In the genomic region with DNA sequence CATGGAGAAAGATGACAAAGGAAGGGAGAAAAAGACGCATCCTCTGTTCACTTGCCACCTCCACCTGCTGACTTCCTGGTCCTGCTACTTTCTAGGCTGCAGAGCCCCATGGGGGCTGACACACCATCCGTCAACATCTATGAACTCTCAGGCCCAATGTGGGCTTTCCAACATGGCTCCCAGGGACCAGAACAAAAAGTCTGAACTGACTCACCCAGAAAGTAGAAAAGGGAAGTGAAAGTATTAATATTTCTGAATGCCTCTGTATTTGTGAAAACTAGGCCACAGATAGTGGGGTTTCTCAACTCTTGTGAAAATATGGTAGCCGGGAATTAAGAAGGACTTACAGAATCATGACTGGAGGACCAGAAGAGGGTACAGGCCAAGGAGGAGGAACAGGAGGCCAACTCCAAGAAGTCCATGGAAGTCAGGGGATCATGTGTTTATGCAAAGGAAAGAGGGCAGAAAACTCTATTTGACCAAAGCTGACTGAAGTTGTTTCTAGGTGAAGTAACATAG, we compare ENCODE assay signal across 8 cellular contexts.
DNase-seq lines count a peak whose midpoint lies in the region; ATAC-seq and TF ChIP-seq lines count a peak whose summit lies in the region.

No MANE protein-coding gene starts in this region.

- ATAC-seq in HG02884 (IDR thresholded peaks at IDR 0.05; ENCODE audit: unreplicated experiment), result peak; percentile 88
- no peak for ATAC-seq in WTC11

- H3K27ac ChIP-seq in OCI-LY7 (ENCODE audit: low read depth, low read length, poor library complexity, severe bottlenecking) (peak overlapping the region; percentile 45), transverse colon (no peak overlapping the region)

- no peaks in the 10 kb centered on the region for H3K4me1 Mint-ChIP-seq in WTC11

- TF ChIP-seq CTCF in OCI-LY7 (conservative IDR thresholded peaks at IDR 0.05; ENCODE audit: low read length) (no peak), transverse colon (IDR thresholded peaks at IDR 0.05) (no peak), WTC11 (IDR thresholded peaks at IDR 0.05) (no peak)

- POLR2A ChIA-PET in OCI-LY7 (lab: Charles Lee) (interaction anchor here (0.7 kb wide), 1 partner anchor 29 kb away, joined by 5 read pairs; no protein-coding TSS in a partner anchor), WTC11 (lab: Charles Lee) (no interaction called here)

- DNase-seq in activated naive CD4-positive, alpha-beta T cell treated with Interleukin-2 at 50 U/mL for 16 hours, result peak; percentile 38
- no peak for DNase-seq in activated naive CD4-positive, alpha-beta T cell (lab: John Stamatoyannopoulos, UW)
- DNase-seq in OCI-LY7 (ENCODE audit: low spot score), result peak; percentile 87
- peak; percentile 27 for DNase-seq in transverse colon
- no peak for DNase-seq in WTC11 (ENCODE audit: low spot score)
- no peak for DNase-seq in midbrain (lab: John Stamatoyannopoulos, UW)
- DNase-seq in superior temporal gyrus (ENCODE audit: extremely low spot score), result no peak

- in situ Hi-C loops in transverse colon (cut with MboI; ENCODE audit: low pct_ligation_motif_present in 1 of 4, low pct_unique_long_range_greater_than_20kb in 1 of 4, low sequenced_read_pairs in 3 of 4), result no loop called here

- intact Hi-C loops in OCI-LY7 (cut with micrococcal nuclease; ENCODE audit: unreplicated experiment), result no loop called here
- intact Hi-C loops in transverse colon (cut with DNase I; ENCODE audit: low total_unique reads), result no loop called here

- no peak for TF ChIP-seq POLR2A in transverse colon (IDR thresholded peaks at IDR 0.05)

- CTCF ChIA-PET in OCI-LY7 (lab: Charles Lee; ENCODE audit: unreplicated experiment), result no interaction called here
- CTCF ChIA-PET in WTC11 (lab: Charles Lee), result no interaction called here

- no peaks in the 10 kb centered on the region for H3K27me3 ChIP-seq in transverse colon

- H3K4me1 ChIP-seq in OCI-LY7 (ENCODE audit: insufficient read depth, low read length, poor library complexity, severe bottlenecking) (peaks cover 41% of the 10 kb centered on the region), transverse colon (no peaks in the 10 kb centered on the region)

- H3K27me3 Mint-ChIP-seq in WTC11 (ENCODE audit: low read depth), result no peaks in the 10 kb centered on the region

- H3K4me2 ChIP-seq in OCI-LY7 (ENCODE audit: low read length), result peak overlapping the region; percentile 39

- H3K27ac Mint-ChIP-seq in WTC11, result no peak overlapping the region

- H3K79me2 ChIP-seq in OCI-LY7 (ENCODE audit: insufficient read depth, low read depth, low read length), result no peaks in the 10 kb centered on the region

- H3K4me3 Mint-ChIP-seq in WTC11, result no peak overlapping the region

- no TSS peak for BruUV-seq in OCI-LY7 (replicated peaks; lab: Mats Ljungman, UMichigan)

- H3K9me3 ChIP-seq in OCI-LY7 (ENCODE audit: low read length) (no peaks in the 10 kb centered on the region; the same call in 1 of the 2 replicates), transverse colon (no peaks in the 10 kb centered on the region)

- H4K20me1 ChIP-seq in OCI-LY7 (ENCODE audit: insufficient read depth, low read length), result no peaks in the 10 kb centered on the region

- no peaks in the 10 kb centered on the region for H3K36me3 Mint-ChIP-seq in WTC11

- H2AFZ ChIP-seq in OCI-LY7 (ENCODE audit: low read length), result peak overlapping the region; percentile 51; the same call in 1 of the 2 replicates

- no peak for TF ChIP-seq EP300 in transverse colon (IDR thresholded peaks at IDR 0.05; ENCODE audit: low read depth)

- H3K9me2 ChIP-seq in OCI-LY7 (ENCODE audit: insufficient read depth, low read length), result no peaks in the 10 kb centered on the region

- H3K36me3 ChIP-seq in OCI-LY7 (ENCODE audit: insufficient read depth, low read length) (no peaks in the 10 kb centered on the region), transverse colon (no peaks in the 10 kb centered on the region)

- 25 to 80% methylated on average over 1 to 3 of the region's 3 CpGs for WGBS in transverse colon (ENCODE audit: low coverage in 1 of 2), 2 donors

- no peaks in the 10 kb centered on the region; the same call in 1 of the 2 replicates for H3K9me3 Mint-ChIP-seq in WTC11

- H3K4me3 ChIP-seq in OCI-LY7 (ENCODE audit: low read depth, low read length, poor library complexity, severe bottlenecking) (no peak overlapping the region), transverse colon (no peak overlapping the region)

TF ChIP-seq in WTC11, 78 proteins besides CTCF, POLR2A, EP300 and RAD21:
- TF ChIP-seq, protein P1, sequence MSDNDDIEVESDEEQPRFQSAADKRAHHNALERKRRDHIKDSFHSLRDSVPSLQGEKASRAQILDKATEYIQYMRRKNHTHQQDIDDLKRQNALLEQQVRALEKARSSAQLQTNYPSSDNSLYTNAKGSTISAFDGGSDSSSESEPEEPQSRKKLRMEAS (CRISPR knock-in tag; IDR thresholded peaks at IDR 0.05), result no peak
- TF ChIP-seq, protein P2, sequence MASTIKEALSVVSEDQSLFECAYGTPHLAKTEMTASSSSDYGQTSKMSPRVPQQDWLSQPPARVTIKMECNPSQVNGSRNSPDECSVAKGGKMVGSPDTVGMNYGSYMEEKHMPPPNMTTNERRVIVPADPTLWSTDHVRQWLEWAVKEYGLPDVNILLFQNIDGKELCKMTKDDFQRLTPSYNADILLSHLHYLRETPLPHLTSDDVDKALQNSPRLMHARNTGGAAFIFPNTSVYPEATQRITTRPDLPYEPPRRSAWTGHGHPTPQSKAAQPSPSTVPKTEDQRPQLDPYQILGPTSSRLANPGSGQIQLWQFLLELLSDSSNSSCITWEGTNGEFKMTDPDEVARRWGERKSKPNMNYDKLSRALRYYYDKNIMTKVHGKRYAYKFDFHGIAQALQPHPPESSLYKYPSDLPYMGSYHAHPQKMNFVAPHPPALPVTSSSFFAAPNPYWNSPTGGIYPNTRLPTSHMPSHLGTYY (CRISPR knock-in tag; IDR thresholded peaks at IDR 0.05), result no peak
- TF ChIP-seq, protein P3, sequence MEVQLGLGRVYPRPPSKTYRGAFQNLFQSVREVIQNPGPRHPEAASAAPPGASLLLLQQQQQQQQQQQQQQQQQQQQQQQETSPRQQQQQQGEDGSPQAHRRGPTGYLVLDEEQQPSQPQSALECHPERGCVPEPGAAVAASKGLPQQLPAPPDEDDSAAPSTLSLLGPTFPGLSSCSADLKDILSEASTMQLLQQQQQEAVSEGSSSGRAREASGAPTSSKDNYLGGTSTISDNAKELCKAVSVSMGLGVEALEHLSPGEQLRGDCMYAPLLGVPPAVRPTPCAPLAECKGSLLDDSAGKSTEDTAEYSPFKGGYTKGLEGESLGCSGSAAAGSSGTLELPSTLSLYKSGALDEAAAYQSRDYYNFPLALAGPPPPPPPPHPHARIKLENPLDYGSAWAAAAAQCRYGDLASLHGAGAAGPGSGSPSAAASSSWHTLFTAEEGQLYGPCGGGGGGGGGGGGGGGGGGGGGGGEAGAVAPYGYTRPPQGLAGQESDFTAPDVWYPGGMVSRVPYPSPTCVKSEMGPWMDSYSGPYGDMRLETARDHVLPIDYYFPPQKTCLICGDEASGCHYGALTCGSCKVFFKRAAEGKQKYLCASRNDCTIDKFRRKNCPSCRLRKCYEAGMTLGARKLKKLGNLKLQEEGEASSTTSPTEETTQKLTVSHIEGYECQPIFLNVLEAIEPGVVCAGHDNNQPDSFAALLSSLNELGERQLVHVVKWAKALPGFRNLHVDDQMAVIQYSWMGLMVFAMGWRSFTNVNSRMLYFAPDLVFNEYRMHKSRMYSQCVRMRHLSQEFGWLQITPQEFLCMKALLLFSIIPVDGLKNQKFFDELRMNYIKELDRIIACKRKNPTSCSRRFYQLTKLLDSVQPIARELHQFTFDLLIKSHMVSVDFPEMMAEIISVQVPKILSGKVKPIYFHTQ (CRISPR knock-in tag; IDR thresholded peaks at IDR 0.05), result no peak
- TF ChIP-seq SP1 (CRISPR knock-in tag; conservative IDR thresholded peaks at IDR 0.05), result no peak
- TF ChIP-seq, protein P4, sequence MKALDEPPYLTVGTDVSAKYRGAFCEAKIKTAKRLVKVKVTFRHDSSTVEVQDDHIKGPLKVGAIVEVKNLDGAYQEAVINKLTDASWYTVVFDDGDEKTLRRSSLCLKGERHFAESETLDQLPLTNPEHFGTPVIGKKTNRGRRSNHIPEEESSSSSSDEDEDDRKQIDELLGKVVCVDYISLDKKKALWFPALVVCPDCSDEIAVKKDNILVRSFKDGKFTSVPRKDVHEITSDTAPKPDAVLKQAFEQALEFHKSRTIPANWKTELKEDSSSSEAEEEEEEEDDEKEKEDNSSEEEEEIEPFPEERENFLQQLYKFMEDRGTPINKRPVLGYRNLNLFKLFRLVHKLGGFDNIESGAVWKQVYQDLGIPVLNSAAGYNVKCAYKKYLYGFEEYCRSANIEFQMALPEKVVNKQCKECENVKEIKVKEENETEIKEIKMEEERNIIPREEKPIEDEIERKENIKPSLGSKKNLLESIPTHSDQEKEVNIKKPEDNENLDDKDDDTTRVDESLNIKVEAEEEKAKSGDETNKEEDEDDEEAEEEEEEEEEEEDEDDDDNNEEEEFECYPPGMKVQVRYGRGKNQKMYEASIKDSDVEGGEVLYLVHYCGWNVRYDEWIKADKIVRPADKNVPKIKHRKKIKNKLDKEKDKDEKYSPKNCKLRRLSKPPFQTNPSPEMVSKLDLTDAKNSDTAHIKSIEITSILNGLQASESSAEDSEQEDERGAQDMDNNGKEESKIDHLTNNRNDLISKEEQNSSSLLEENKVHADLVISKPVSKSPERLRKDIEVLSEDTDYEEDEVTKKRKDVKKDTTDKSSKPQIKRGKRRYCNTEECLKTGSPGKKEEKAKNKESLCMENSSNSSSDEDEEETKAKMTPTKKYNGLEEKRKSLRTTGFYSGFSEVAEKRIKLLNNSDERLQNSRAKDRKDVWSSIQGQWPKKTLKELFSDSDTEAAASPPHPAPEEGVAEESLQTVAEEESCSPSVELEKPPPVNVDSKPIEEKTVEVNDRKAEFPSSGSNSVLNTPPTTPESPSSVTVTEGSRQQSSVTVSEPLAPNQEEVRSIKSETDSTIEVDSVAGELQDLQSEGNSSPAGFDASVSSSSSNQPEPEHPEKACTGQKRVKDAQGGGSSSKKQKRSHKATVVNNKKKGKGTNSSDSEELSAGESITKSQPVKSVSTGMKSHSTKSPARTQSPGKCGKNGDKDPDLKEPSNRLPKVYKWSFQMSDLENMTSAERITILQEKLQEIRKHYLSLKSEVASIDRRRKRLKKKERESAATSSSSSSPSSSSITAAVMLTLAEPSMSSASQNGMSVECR (CRISPR knock-in tag; IDR thresholded peaks at IDR 0.05; ENCODE audit: borderline replicate concordance), result no peak
- TF ChIP-seq GTF2I (CRISPR knock-in tag; conservative IDR thresholded peaks at IDR 0.05), result no peak

Comparison
In these comparisons a context has a peak if more than half of its experiments do, and no peak if none do; other contexts are left out.
1. DNase-seq: peak in activated naive CD4-positive, alpha-beta T cell treated with Interleukin-2 at 50 U/mL for 16 hours (single experiment), OCI-LY7 (single experiment) and transverse colon (single experiment); none in activated naive CD4-positive, alpha-beta T cell (0 of 4), WTC11 (single experiment), midbrain (single experiment) and superior temporal gyrus (single experiment).